12 cellular contexts compared by ENCODE assay signal in the genomic region with DNA sequence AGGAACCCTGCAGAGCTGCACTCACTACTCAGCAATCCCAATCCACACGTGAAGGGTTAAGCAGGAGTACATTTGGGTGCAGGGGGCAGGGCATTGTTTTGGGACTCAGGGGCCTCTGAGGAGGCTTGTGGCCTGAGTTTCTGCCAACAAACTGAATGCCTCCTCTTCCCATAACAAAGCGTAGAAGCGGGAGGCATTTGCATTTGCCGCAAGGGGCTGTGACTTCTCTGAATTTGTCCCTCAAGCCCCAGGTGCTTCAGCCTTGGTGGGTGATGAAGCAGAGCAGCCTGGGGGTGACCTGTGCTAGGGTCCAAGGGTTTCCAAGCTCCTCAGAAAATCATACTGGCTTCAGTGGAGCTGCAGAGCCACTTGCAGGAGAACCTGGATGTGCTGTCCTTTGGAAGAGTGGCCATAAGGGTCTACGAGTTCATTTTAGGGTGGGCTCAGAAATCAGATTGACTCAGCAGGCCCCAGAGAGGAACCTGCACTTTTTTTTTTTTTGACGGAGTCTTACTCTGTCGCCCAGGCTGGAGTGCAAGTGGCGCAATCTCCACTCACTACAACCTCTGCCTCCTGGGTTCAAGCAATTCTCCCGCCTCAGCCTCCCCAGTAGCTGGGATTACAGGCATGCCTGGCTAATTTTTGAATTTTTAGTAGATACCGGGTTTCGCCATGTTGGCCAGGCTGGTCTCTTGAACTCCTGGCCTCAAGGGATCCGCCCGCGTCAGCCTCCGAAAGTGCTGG. TPM values are rescaled to one million over a fixed set of nuclear protein-coding genes. Genes with fewer than 3 reads are reported as not detected.
DNase-seq lines count a peak whose midpoint lies in the region; TF ChIP-seq lines count a peak whose summit lies in the region.
"Had no signal": no experiment of that assay in that cellular context is flagged by ENCODE, and none has a peak within 500 bp of the region (broad histone marks: within the 10 kb centered on the region; RNA-seq: fewer than 3 reads in every experiment).

No MANE protein-coding gene starts in this region.

- peak overlapping the region; percentile 92; a peak in 4 of 5 replicates for H3K4me3 Mint-ChIP-seq in H9

- no peak overlapping the region for H2BK15ac ChIP-seq in H9 (ENCODE audit: low read depth, low read length)

- no peak overlapping the region for H2AFZ ChIP-seq in H9 (ENCODE audit: low read length)

- no peak overlapping the region for H4K5ac ChIP-seq in H9 (ENCODE audit: insufficient read length, low read depth, low read length)

- H3K14ac ChIP-seq in H9 (ENCODE audit: insufficient read depth, low read length): no peak overlapping the region

- H2BK120ac ChIP-seq in H9 (ENCODE audit: low read depth, low read length, poor library complexity, severe bottlenecking): no peak overlapping the region

- no peak overlapping the region for H3T11ph ChIP-seq in H9 (ENCODE audit: low read length)

- no peak overlapping the region for H3K18ac ChIP-seq in H9 (ENCODE audit: insufficient read length, low read depth, low read length)

- no peak overlapping the region for H2AK5ac ChIP-seq in H9 (ENCODE audit: insufficient read length, low read length)

- H3K27me3 ChIP-seq in H9 (ENCODE audit: insufficient read depth, low read length): no peaks in the 10 kb centered on the region
- no peaks in the 10 kb centered on the region for H3K27me3 ChIP-seq in iPS-18a (ENCODE audit: control insufficient read depth, insufficient read depth, low read length)

- H3K36me3 Mint-ChIP-seq in H9 (ENCODE audit: insufficient read depth in 1 of 3, low read depth in 3 of 3): peaks cover 28 to 44% (median 40%) of the 10 kb centered on the region in 3 experiments

- DNase-seq in H9: peak; percentile 83
- DNase-seq in NCI-H1436 treated with DMSO at 0.1 percent for 48 hours (lab: John Stamatoyannopoulos, UW): no peak
- no peak for DNase-seq in HuH-7.5 (ENCODE audit: low spot score)
- DNase-seq in NCI-H774 (lab: John Stamatoyannopoulos, UW): no peak
- no peak for DNase-seq in stimulated activated CD4-positive, alpha-beta T cell treated with anti-CD3 and anti-CD28 coated beads, Interleukin-2, amount 100 ng/mL, for 48 hours
- DNase-seq: NCI-H1930; small intestine; stimulated activated CD8-positive, alpha-beta memory T cell treated with anti-CD3 and anti-CD28 coated beads, Interleukin-4, amount 100 ng/mL, for 48 hours; T-cell had no signal

- no peak overlapping the region for H2BK5ac ChIP-seq in H9 (ENCODE audit: insufficient read length, low read length)

- no peak overlapping the region for H3K23ac ChIP-seq in H9 (ENCODE audit: insufficient read length, low read depth, low read length)

- no peak overlapping the region; the same call in 1 of the 2 replicates for H3K4ac ChIP-seq in H9 (ENCODE audit: low read depth, low read length)

- H3K9me3 Mint-ChIP-seq in H9: no peaks in the 10 kb centered on the region; a peak in 1 of 5 replicates
- H3K9me3 Mint-ChIP-seq: T-cell had no signal

- peaks cover 12% of the 10 kb centered on the region; the same call in 1 of the 2 replicates for H3K79me2 ChIP-seq in H9 (ENCODE audit: insufficient read depth, low read length)

- H3K4me1 ChIP-seq in H9 (ENCODE audit: insufficient read depth, low read length) (peaks cover 3% of the 10 kb centered on the region), iPS-18a (ENCODE audit: control insufficient read depth, low read depth, low read length) (peaks cover 42% of the 10 kb centered on the region)

- no CpG with 5 or more reads among the region's 15 CpGs for WGBS in H9 (ENCODE audit: extremely low coverage, insufficient read length, low lambda C conversion rate)

- H3K27ac Mint-ChIP-seq in H9: peak overlapping the region; percentile 83 to 99 (median 96); a peak in 5 of 7 replicates

- no peak overlapping the region for H2BK12ac ChIP-seq in H9 (ENCODE audit: insufficient read length, low read depth, low read length)

- H3K23me2 ChIP-seq in H9 (ENCODE audit: insufficient read length, low read depth, low read length, poor library complexity, severe bottlenecking): peaks cover 9% of the 10 kb centered on the region

- H3K9me3 ChIP-seq in H9 (ENCODE audit: control insufficient read depth, low read depth, low read length) (no peaks in the 10 kb centered on the region), iPS-18a (ENCODE audit: control insufficient read depth, low read depth, low read length) (no peaks in the 10 kb centered on the region)

- no peaks in the 10 kb centered on the region for H3K79me1 ChIP-seq in H9 (ENCODE audit: insufficient read depth, low read depth, low read length, poor library complexity, severe bottlenecking)

- peaks cover 31% of the 10 kb centered on the region for H3K36me3 ChIP-seq in iPS-18a (ENCODE audit: control insufficient read depth, low read depth, low read length)

- peak overlapping the region; percentile 99 for H3K4me3 ChIP-seq in iPS-18a (ENCODE audit: low read length)

- peaks cover 5% of the 10 kb centered on the region for H3K27me3 Mint-ChIP-seq in H9 (ENCODE audit: low read depth)
- H3K27me3 Mint-ChIP-seq: T-cell had no signal

- H3K56ac ChIP-seq in H9 (ENCODE audit: insufficient read length, low read depth, low read length): no peak overlapping the region

- H3K4me2 ChIP-seq in H9 (ENCODE audit: insufficient read depth, insufficient read length, low read length): no peak overlapping the region

- no peak overlapping the region for H4K8ac ChIP-seq in H9 (replicated peaks; ENCODE audit: insufficient read length, low read depth, low read length)

- no peak overlapping the region for H2BK20ac ChIP-seq in H9 (ENCODE audit: low read depth, low read length, poor library complexity, severe bottlenecking)

- H4K91ac ChIP-seq in H9 (ENCODE audit: insufficient read length, low read depth, low read length): no peak overlapping the region

- no peak overlapping the region for H3K9ac ChIP-seq in H9 (ENCODE audit: extremely low read depth, insufficient read length, low read length)
- peak overlapping the region; percentile 99 for H3K9ac ChIP-seq in iPS-18a (ENCODE audit: low read length)

- H3K27ac ChIP-seq in C4-2B (peak overlapping the region; percentile 97), H9 (ENCODE audit: insufficient read length, low read depth, low read length) (peak overlapping the region; percentile 33), VCaP (peak overlapping the region; percentile 96; the same call in 1 of the 2 replicates), iPS-18a (ENCODE audit: low read length) (peak overlapping the region; percentile 76)

- H3K4me1 Mint-ChIP-seq in H9: peaks cover 40 to 42% of the 10 kb centered on the region in 2 experiments

- TF ChIP-seq CTCF in C4-2B (conservative IDR thresholded peaks at IDR 0.05) (no peak), H9 (conservative IDR thresholded peaks at IDR 0.05) (no peak), VCaP (conservative IDR thresholded peaks at IDR 0.05) (no peak)

- no peaks in the 10 kb centered on the region for H4K20me1 ChIP-seq in H9 (ENCODE audit: control insufficient read depth, insufficient read depth, insufficient read length)

RNA-seq across cellular contexts. Expression of a gene that starts 1.4 kb away (rescaled TPM):
- 2,077 and 2,145 TPM in 2 replicates for total RNA-seq in H9 (2021)

RNA-seq across cellular contexts. Expression of a gene that starts 21.9 kb away (rescaled TPM):
- 47.9 and 48.2 TPM in 2 replicates for total RNA-seq in H9 (2021)

Comparison
In these comparisons a context has a peak if more than half of its experiments do, and no peak if none do; other contexts are left out.
1. H3K27ac ChIP-seq: peak in every context shown above with its lines; median percentile 97 in C4-2B; 96 in VCaP; 76 in iPS-18a; 33 in H9.